ENCODE assay signal across 2 cellular contexts in the genomic region with DNA sequence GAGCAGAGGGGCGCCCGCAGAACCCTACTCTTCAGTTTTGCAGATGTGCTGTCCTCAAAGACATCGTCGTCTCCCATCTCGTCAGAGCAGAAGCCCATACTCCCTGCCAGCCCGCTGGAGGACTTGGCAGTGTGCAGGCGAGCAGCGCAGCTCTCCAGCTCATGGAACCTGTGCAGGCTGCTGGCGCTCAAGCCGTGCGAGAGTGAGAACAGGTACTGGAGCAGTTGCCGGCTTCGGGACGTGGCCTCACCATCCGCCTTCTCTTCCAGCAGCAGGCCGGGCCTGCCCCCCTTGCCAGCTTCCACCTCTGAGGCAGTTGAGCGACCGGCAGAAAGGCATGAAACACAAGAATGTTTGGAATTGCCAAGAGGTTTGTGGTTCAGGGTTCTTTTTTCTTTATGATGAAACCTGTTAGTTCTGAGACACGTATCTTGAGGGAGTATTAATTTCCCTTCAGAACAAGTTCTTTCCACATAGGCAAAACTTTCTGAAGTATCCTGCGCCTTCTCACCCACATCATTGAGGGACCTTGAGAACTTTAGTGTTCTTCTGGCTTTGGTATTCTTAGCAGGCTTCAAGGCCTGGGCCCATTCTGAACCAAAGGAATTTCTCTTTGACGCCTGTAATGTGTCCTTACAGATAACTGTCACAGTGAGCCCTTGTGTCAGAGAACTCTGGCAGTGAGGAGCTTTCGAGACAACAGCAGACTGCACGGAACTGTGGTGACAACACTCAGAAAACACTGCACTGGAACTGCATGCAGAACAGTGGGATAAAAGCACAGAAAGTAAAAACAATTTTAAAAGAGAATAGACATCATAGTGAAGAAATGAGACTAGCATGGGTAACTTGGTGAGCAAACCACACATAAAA.
TF ChIP-seq lines count a peak whose summit lies in the region.

No MANE protein-coding gene starts in this region.

TF ChIP-seq in IMR-90, 13 proteins besides CTCF, POLR2A, EP300 and RAD21:
- TF ChIP-seq, protein P1, sequence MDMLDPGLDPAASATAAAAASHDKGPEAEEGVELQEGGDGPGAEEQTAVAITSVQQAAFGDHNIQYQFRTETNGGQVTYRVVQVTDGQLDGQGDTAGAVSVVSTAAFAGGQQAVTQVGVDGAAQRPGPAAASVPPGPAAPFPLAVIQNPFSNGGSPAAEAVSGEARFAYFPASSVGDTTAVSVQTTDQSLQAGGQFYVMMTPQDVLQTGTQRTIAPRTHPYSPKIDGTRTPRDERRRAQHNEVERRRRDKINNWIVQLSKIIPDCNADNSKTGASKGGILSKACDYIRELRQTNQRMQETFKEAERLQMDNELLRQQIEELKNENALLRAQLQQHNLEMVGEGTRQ (IDR thresholded peaks at IDR 0.05; ENCODE audit: low read depth, low read length), result no peak
- TF ChIP-seq MXI1 (IDR thresholded peaks at IDR 0.05; ENCODE audit: borderline replicate concordance, low read depth, low read length), result no peak
- no peak for TF ChIP-seq CEBPB (IDR thresholded peaks at IDR 0.05; ENCODE audit: low read depth, low read length)
- TF ChIP-seq MAFK (IDR thresholded peaks at IDR 0.05; ENCODE audit: low read depth, low read length), result no peak
- no peak for TF ChIP-seq NFE2L2 (IDR thresholded peaks at IDR 0.05; ENCODE audit: low read depth, low read length)
- no peak for TF ChIP-seq RCOR1 (IDR thresholded peaks at IDR 0.05; ENCODE audit: insufficient replicate concordance, low read length)
- TF ChIP-seq MAZ (IDR thresholded peaks at IDR 0.05; ENCODE audit: borderline replicate concordance, low read depth, low read length), result no peak
- no peak for TF ChIP-seq BHLHE40 (IDR thresholded peaks at IDR 0.05; ENCODE audit: low read depth, low read length)
- TF ChIP-seq, protein P2, sequence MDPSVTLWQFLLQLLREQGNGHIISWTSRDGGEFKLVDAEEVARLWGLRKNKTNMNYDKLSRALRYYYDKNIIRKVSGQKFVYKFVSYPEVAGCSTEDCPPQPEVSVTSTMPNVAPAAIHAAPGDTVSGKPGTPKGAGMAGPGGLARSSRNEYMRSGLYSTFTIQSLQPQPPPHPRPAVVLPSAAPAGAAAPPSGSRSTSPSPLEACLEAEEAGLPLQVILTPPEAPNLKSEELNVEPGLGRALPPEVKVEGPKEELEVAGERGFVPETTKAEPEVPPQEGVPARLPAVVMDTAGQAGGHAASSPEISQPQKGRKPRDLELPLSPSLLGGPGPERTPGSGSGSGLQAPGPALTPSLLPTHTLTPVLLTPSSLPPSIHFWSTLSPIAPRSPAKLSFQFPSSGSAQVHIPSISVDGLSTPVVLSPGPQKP (IDR thresholded peaks at IDR 0.05; ENCODE audit: borderline replicate concordance, low read depth, low read length), result no peak
- no peak for TF ChIP-seq RFX5 (IDR thresholded peaks at IDR 0.05; ENCODE audit: low read depth, low read length)
- TF ChIP-seq FOS (IDR thresholded peaks at IDR 0.05; ENCODE audit: low read depth, low read length), result no peak
- no peak for TF ChIP-seq CHD1 (IDR thresholded peaks at IDR 0.05; ENCODE audit: low read depth, low read length)
- TF ChIP-seq SMC3 (IDR thresholded peaks at IDR 0.05; ENCODE audit: low read depth, low read length), result no peak

TF ChIP-seq in K562, 482 proteins besides CTCF, POLR2A, EP300 and RAD21:
- TF ChIP-seq, protein P3, sequence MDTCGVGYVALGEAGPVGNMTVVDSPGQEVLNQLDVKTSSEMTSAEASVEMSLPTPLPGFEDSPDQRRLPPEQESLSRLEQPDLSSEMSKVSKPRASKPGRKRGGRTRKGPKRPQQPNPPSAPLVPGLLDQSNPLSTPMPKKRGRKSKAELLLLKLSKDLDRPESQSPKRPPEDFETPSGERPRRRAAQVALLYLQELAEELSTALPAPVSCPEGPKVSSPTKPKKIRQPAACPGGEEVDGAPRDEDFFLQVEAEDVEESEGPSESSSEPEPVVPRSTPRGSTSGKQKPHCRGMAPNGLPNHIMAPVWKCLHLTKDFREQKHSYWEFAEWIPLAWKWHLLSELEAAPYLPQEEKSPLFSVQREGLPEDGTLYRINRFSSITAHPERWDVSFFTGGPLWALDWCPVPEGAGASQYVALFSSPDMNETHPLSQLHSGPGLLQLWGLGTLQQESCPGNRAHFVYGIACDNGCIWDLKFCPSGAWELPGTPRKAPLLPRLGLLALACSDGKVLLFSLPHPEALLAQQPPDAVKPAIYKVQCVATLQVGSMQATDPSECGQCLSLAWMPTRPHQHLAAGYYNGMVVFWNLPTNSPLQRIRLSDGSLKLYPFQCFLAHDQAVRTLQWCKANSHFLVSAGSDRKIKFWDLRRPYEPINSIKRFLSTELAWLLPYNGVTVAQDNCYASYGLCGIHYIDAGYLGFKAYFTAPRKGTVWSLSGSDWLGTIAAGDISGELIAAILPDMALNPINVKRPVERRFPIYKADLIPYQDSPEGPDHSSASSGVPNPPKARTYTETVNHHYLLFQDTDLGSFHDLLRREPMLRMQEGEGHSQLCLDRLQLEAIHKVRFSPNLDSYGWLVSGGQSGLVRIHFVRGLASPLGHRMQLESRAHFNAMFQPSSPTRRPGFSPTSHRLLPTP (IDR thresholded peaks at IDR 0.05; ENCODE audit: borderline replicate concordance, extremely low read depth, insufficient read length), result no peak
- TF ChIP-seq MCM3 (IDR thresholded peaks at IDR 0.05), result no peak
- no peak for TF ChIP-seq FOXP1 (CRISPR knock-in tag; IDR thresholded peaks at IDR 0.05)
- peak; percentile 30; the same call in 1 of the 2 replicates for TF ChIP-seq POLR2G (IDR thresholded peaks at IDR 0.05; ENCODE audit: low read depth, low read length)
